ENCODE assay signal across 23 cellular contexts in the genomic region with DNA sequence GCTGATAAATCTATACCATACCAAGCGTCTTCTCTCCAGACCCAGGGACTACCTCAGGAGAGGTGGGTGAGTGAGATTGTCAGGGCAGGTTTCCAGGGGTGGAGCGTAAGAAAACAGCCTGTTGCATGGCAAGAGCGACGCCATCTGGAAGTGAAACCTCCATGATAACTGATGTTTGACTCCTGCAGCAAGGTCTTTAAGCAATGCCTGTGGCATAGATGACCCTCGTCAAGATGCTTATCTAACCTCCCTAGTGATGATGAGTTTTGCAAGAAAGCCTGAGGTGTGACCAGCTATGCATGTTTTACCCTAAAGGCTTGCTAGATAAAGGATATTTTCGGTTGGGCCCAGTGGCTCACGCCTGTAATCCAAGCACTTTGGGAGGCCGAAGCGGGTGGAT.
"Had no signal": no experiment of that assay in that cellular context is flagged by ENCODE, and none has a peak within 500 bp of the region (broad histone marks: within the 10 kb centered on the region; RNA-seq: fewer than 3 reads in every experiment).

No MANE protein-coding gene starts in this region.

- H3K4me1 ChIP-seq: breast epithelium had no signal

- H3K27ac ChIP-seq: breast epithelium, PC-9, VCaP had no signal

- ATAC-seq: activated CD4-positive, alpha-beta T cell treated with anti-CD3 and anti-CD28 coated beads for 36 hours; activated CD8-positive, alpha-beta T cell treated with anti-CD3 and anti-CD28 coated beads for 36 hours; activated T-cell treated with anti-CD3 and anti-CD28 coated beads, Interleukin-2, amount 50 U/mL, for 72 hours; K562; T-helper 17 cell had no signal

- H2AFZ ChIP-seq: PC-9 had no signal

- H3K36me3 ChIP-seq: breast epithelium had no signal

- H3K4me2 ChIP-seq: PC-9 had no signal

- H3K27me3 ChIP-seq: breast epithelium had no signal

- H3K4me3 ChIP-seq: breast epithelium, K562, PC-9 had no signal

- DNase-seq: activated CD4-positive, alpha-beta T cell treated with anti-CD3 and anti-CD28 coated beads for 36 hours; activated CD4-positive, CD25-positive, alpha-beta regulatory T cell; activated CD8-positive, alpha-beta memory T cell treated with anti-CD3 and anti-CD28 coated beads, Interleukin-2, amount 50 U/mL, for 4 hours; activated CD8-positive, alpha-beta T cell treated with anti-CD3 and anti-CD28 coated beads for 36 hours; activated naive CD4-positive, alpha-beta T cell; activated T-cell treated with anti-CD3 and anti-CD28 coated beads, Interleukin-2, amount 50 U/mL, for 72 hours; central memory CD4-positive, alpha-beta T cell; Karpas-422; MM.1S; NCI-H146; NCI-H1930; NCI-H2107; NCI-H2171 treated with DMSO at 0.1 percent for 48 hours; NCI-H226; NCI-H526; NCI-H82; PC-9; SHP77 treated with DMSO at 0.1 percent for 48 hours; T-helper 17 cell; T-helper 9 cell had no signal
